11 cellular contexts compared by ENCODE assay signal in the genomic region with DNA sequence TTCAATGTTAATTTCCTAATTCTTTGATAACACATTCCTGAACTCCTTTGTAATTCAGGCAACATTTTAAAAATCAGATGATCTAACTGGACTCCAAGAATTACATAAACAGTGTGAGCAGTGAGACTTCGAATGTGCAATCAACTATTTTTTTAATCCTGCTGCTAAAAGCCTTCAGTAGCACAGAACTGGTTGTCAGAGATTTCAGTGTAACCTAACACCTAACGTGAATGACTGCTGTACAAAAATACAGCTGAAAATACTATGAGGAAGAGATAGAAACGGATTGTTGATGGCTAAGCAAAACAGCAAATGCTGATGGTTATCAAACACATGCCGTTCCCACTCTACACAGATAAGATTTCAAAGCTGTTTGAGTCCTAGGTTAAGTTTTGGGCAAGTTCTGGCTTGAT. TPM values are rescaled to one million over a fixed set of nuclear protein-coding genes. Genes with fewer than 3 reads are reported as not detected.
DNase-seq lines count a peak whose midpoint lies in the region; ATAC-seq, FAIRE-seq and TF ChIP-seq lines count a peak whose summit lies in the region.
"Had no signal": no experiment of that assay in that cellular context is flagged by ENCODE, and none has a peak within 500 bp of the region (broad histone marks: within the 10 kb centered on the region; RNA-seq: fewer than 3 reads in every experiment).

No MANE protein-coding gene starts in this region.

- peaks cover 98% of the 10 kb centered on the region for H3K79me2 ChIP-seq in endothelial cell of umbilical vein (ENCODE audit: control insufficient read depth, insufficient read depth, low read length)

- H3K9me3 ChIP-seq in endothelial cell of umbilical vein (replicated peaks; ENCODE audit: control insufficient read depth, insufficient read depth, low read length): no peaks in the 10 kb centered on the region
- H3K9me3 ChIP-seq in mucosa of descending colon: no peaks in the 10 kb centered on the region
- H3K9me3 ChIP-seq in HAP-1: no peaks in the 10 kb centered on the region

- H3K36me3 ChIP-seq in endothelial cell of umbilical vein (ENCODE audit: control insufficient read depth in 2 of 2, extremely low read depth in 1 of 2, insufficient read depth in 2 of 2, low read length in 2 of 2) (no peaks in the 10 kb centered on the region), mucosa of descending colon (ENCODE audit: low read depth) (no peaks in the 10 kb centered on the region), HAP-1 (replicated peaks) (peaks cover 3% of the 10 kb centered on the region; the same call in 1 of the 2 replicates)

- intact Hi-C loops in endothelial cell of umbilical vein (cut with micrococcal nuclease): loop anchor here (1.0 kb wide), 1 partner anchor 45 kb away; no protein-coding TSS in a partner anchor
- intact Hi-C loops in mucosa of descending colon (cut with DNase I, micrococcal nuclease): no loop called here

- H3K9me1 ChIP-seq in endothelial cell of umbilical vein (replicated peaks; ENCODE audit: control insufficient read depth, extremely low read depth, insufficient read depth, low read length): no peaks in the 10 kb centered on the region

- H3K4me3 ChIP-seq in AG10803 (ENCODE audit: low read length) (no peak overlapping the region), endothelial cell of umbilical vein (replicated peaks in 1 of 3; ENCODE audit: insufficient read depth in 1 of 3, low read depth in 1 of 3, low read length in 3 of 3) (no peak overlapping the region), mucosa of descending colon (no peak overlapping the region), HAP-1 (no peak overlapping the region)

- ATAC-seq in mucosa of descending colon (peak; percentile 27), HG02763 (IDR thresholded peaks at IDR 0.05; ENCODE audit: unreplicated experiment) (no peak), GM18505 (IDR thresholded peaks at IDR 0.05; ENCODE audit: unreplicated experiment) (no peak)

- peak; percentile 40 for DNase-seq in AG10803 (ENCODE audit: low read depth)
- peak; percentile 31 for DNase-seq in NCI-H748 treated with DMSO at 0.1 percent for 48 hours (lab: John Stamatoyannopoulos, UW)
- peak; percentile 84 for DNase-seq in endothelial cell of umbilical vein (ENCODE audit: low read depth, low spot score)
- no peak for DNase-seq in mucosa of descending colon
- DNase-seq in HAP-1 (ENCODE audit: low spot score in 2 of 2): no peak
- no peak for DNase-seq in HK-2 (ENCODE audit: unreplicated experiment)
- DNase-seq: central memory CD4-positive, alpha-beta T cell; WERI-Rb-1 had no signal

- peaks cover 12% of the 10 kb centered on the region for H4K20me1 ChIP-seq in endothelial cell of umbilical vein (replicated peaks; ENCODE audit: control insufficient read depth, extremely low read depth, insufficient read depth, low read length)

- dilution Hi-C loops in endothelial cell of umbilical vein (cut with MboI; ENCODE audit: extremely low pct_ligation_motif_present, low sequenced_read_pairs): no loop called here

- H3K27me3 ChIP-seq in endothelial cell of umbilical vein (ENCODE audit: control insufficient read depth in 2 of 2, insufficient read depth in 2 of 2, low read length in 2 of 2): no peaks in the 10 kb centered on the region
- no peaks in the 10 kb centered on the region for H3K27me3 ChIP-seq in HAP-1 (ENCODE audit: low read depth)

- CTCF ChIA-PET in endothelial cell of umbilical vein (lab: Charles Lee): interaction anchor here (0.7 to 1.9 kb wide), 3 partner anchors 9 to 58 kb away, joined by 3 to 7 read pairs (median 4); no protein-coding TSS in a partner anchor

- TF ChIP-seq CTCF in AG10803 (conservative IDR thresholded peaks at IDR 0.05; ENCODE audit: low read length) (no peak), endothelial cell of umbilical vein (IDR thresholded peaks at IDR 0.05; ENCODE audit: extremely low read depth in 1 of 2, insufficient read depth in 1 of 2, low read depth in 1 of 2, low read length in 2 of 2) (no peak), mucosa of descending colon (IDR thresholded peaks at IDR 0.05) (no peak)

- H3K9ac ChIP-seq in endothelial cell of umbilical vein (replicated peaks; ENCODE audit: extremely low read depth, insufficient read depth, low read length): no peak overlapping the region

- in situ Hi-C loops in HAP-1 (cut with MboI; ENCODE audit: low sequenced_read_pairs): no loop called here

- POLR2A ChIA-PET in endothelial cell of umbilical vein (lab: Charles Lee): no interaction called here

- peak overlapping the region; percentile 60 for H3K27ac ChIP-seq in endothelial cell of umbilical vein (ENCODE audit: insufficient read depth, low read depth, low read length)
- H3K27ac ChIP-seq: WERI-Rb-1 had no signal

- H2AFZ ChIP-seq in endothelial cell of umbilical vein (ENCODE audit: low read depth, low read length): no peak overlapping the region

- H3K4me1 ChIP-seq in endothelial cell of umbilical vein (ENCODE audit: control insufficient read depth, extremely low read depth, insufficient read depth, low read length) (peaks cover 58% of the 10 kb centered on the region), mucosa of descending colon (ENCODE audit: low read depth) (peaks cover 49% of the 10 kb centered on the region), HAP-1 (peaks cover 54% of the 10 kb centered on the region)

- no peak for FAIRE-seq in endothelial cell of umbilical vein (lab: Jason Lieb, UNC)
- FAIRE-seq: GM18507 had no signal

- no peak for TF ChIP-seq POLR2A in endothelial cell of umbilical vein (IDR thresholded peaks at IDR 0.05; ENCODE audit: low read depth, low read length)
- TF ChIP-seq POLR2A in GM18505 (IDR thresholded peaks at IDR 0.05; ENCODE audit: borderline replicate concordance, extremely low read depth, insufficient read depth, insufficient read length): no peak

- BruUV-seq in endothelial cell of umbilical vein (replicated peaks; lab: Mats Ljungman, UMichigan): TSS peak; percentile 15

- H3K4me2 ChIP-seq in endothelial cell of umbilical vein (ENCODE audit: insufficient read depth, low read length): peak overlapping the region; percentile 12

TF ChIP-seq in endothelial cell of umbilical vein, 7 proteins besides CTCF, POLR2A, EP300 and RAD21:
- TF ChIP-seq GATA2 (IDR thresholded peaks at IDR 0.05; ENCODE audit: insufficient read depth, insufficient read length, low read depth, low read length) (peak; percentile 86), MAX (IDR thresholded peaks at IDR 0.05; ENCODE audit: insufficient read depth, insufficient read length) (no peak)

RNA-seq across cellular contexts. Expression of gene APP, which starts 46.1 kb away (rescaled TPM):
- total RNA-seq in endothelial cell of umbilical vein: 811 and 928 TPM in 2 replicates
- 760 and 914 TPM in 2 replicates for polyA plus RNA-seq in endothelial cell of umbilical vein
- 844 and 980 TPM in 2 replicates for polyA plus RNA-seq in endothelial cell of umbilical vein (2011; cell fraction: cytosol; rRNA removed)
- 694 and 872 TPM in 2 replicates for polyA plus RNA-seq in endothelial cell of umbilical vein (2011; cell fraction: nucleus; rRNA removed)
- 1,000 and 1,270 TPM in 2 replicates for polyA plus RNA-seq in endothelial cell of umbilical vein (2012)
- polyA minus RNA-seq in endothelial cell of umbilical vein: 1,294 and 1,444 TPM in 2 replicates
- polyA minus RNA-seq in endothelial cell of umbilical vein (2011; cell fraction: cytosol; rRNA and poly(A)+ RNA removed): 91.5 TPM
- 572 and 629 TPM in 2 replicates for polyA minus RNA-seq in endothelial cell of umbilical vein (2011; cell fraction: nucleus; rRNA and poly(A)+ RNA removed)
- total RNA-seq in mucosa of descending colon: 100 to 1,000 TPM; 573 to 666 (median 579) TPM

Comparison
In these comparisons a context has a peak if more than half of its experiments do, and no peak if none do; other contexts are left out.
1. DNase-seq: peak in AG10803 (single experiment), NCI-H748 treated with DMSO at 0.1 percent for 48 hours (single experiment) and endothelial cell of umbilical vein (single experiment); none in mucosa of descending colon (0 of 3), HAP-1 (0 of 2) and HK-2 (single experiment).